20 cellular contexts compared by ENCODE assay signal in the genomic region with DNA sequence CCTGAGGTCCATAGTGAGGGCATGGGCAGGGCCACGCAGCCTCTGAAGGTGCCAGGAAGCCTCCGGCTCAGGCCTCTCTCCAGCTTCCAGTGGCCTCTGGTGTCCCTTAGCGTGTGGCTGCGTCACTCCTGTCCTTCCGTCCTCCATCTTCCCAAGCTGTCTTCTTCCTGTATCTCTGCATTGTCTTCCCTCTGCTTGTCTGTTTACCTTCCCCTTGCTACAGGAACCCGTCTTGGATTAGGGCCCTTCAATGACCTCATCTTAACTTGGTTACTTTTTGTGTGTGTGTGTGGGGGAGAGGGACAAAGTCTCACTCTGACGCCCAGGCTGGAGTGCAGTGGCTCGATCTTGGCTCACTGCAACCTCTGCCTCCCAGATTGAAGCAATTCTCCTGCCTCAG. TPM values are rescaled to one million over a fixed set of nuclear protein-coding genes. Genes with fewer than 3 reads are reported as not detected.
DNase-seq lines count a peak whose midpoint lies in the region; ATAC-seq and TF ChIP-seq lines count a peak whose summit lies in the region.
"Had no signal": no experiment of that assay in that cellular context is flagged by ENCODE, and none has a peak within 500 bp of the region (broad histone marks: within the 10 kb centered on the region; RNA-seq: fewer than 3 reads in every experiment).

No MANE protein-coding gene starts in this region.

- no peak overlapping the region for H3K4me3 Mint-ChIP-seq in nephron
- H3K4me3 Mint-ChIP-seq in stimulated activated naive B cell treated with anti-CD40 and anti-IgM and Interleukin-4, amounts not matched to agents 10 μg/mL and 1 μg/mL and 100 μg/mL, for 72 hours: no peak overlapping the region
- H3K4me3 Mint-ChIP-seq: CD4-positive, alpha-beta T cell; IgD-negative memory B cell had no signal

- ATAC-seq in left lobe of liver: peak; percentile 48
- no peak for ATAC-seq in stimulated activated naive B cell treated with anti-CD40 and anti-IgM and Interleukin-4, amounts not matched to agents 10 μg/mL and 1 μg/mL and 100 μg/mL, for 72 hours (replicated peaks)
- ATAC-seq in HG03432 (IDR thresholded peaks at IDR 0.05; ENCODE audit: unreplicated experiment): no peak

- H3K27me3 Mint-ChIP-seq in nephron (ENCODE audit: low read depth): peaks cover 21% of the 10 kb centered on the region
- peaks cover 30 to 46% of the 10 kb centered on the region in 2 donors for H3K27me3 Mint-ChIP-seq in stimulated activated naive B cell treated with anti-CD40 and anti-IgM and Interleukin-4, amounts not matched to agents 10 μg/mL and 1 μg/mL and 100 μg/mL, for 72 hours

- POLR2A ChIA-PET in RWPE1 (lab: Yijun Ruan, JAX; ENCODE audit: low non-redundant PET): interaction anchor here (0.6 kb wide), 1 partner anchor 13 kb away, joined by 3 read pairs; no protein-coding TSS in a partner anchor

- no peaks in the 10 kb centered on the region for H3K4me1 Mint-ChIP-seq in nephron
- peaks cover 0 to 1% of the 10 kb centered on the region in 2 donors for H3K4me1 Mint-ChIP-seq in stimulated activated naive B cell treated with anti-CD40 and anti-IgM and Interleukin-4, amounts not matched to agents 10 μg/mL and 1 μg/mL and 100 μg/mL, for 72 hours

- CTCF ChIA-PET in RWPE1 (lab: Yijun Ruan, JAX): interaction anchor here (7.3 kb wide), 1 partner anchor 224 kb away, joined by 89 read pairs; no protein-coding TSS in a partner anchor

- H3K27ac ChIP-seq in C4-2B: peak overlapping the region; percentile 53
- H3K27ac ChIP-seq in RWPE1: peak overlapping the region; percentile 9
- H3K27ac ChIP-seq: BLaER1, PC-9 had no signal

- H3K36me3 Mint-ChIP-seq in nephron (ENCODE audit: low read depth): peaks cover 9% of the 10 kb centered on the region
- H3K36me3 Mint-ChIP-seq in stimulated activated naive B cell treated with anti-CD40 and anti-IgM and Interleukin-4, amounts not matched to agents 10 μg/mL and 1 μg/mL and 100 μg/mL, for 72 hours: no peaks in the 10 kb centered on the region
- H3K36me3 Mint-ChIP-seq: IgD-negative memory B cell had no signal

- H3K9me3 Mint-ChIP-seq in nephron: no peaks in the 10 kb centered on the region
- no peaks in the 10 kb centered on the region for H3K9me3 Mint-ChIP-seq in stimulated activated naive B cell treated with anti-CD40 and anti-IgM and Interleukin-4, amounts not matched to agents 10 μg/mL and 1 μg/mL and 100 μg/mL, for 72 hours
- H3K9me3 Mint-ChIP-seq: CD4-positive, alpha-beta T cell had no signal

- DNase-seq in RWPE1 (ENCODE audit: low spot score): no peak
- DNase-seq in left lobe of liver (ENCODE audit: low spot score): no peak
- no peak for DNase-seq in stimulated activated naive B cell treated with anti-CD40 and anti-IgM and Interleukin-4, amounts not matched to agents 10 μg/mL and 1 μg/mL and 100 μg/mL, for 72 hours
- DNase-seq in NCI-H1048 (lab: John Stamatoyannopoulos, UW): no peak
- DNase-seq: CD4-positive, alpha-beta T cell; DMS53; NCI-H1105; NCI-H146; NCI-H1930; NCI-H2107; NCI-H524; NCI-H774; PC-9; Right ventricle myocardium superior had no signal

- H3K27ac Mint-ChIP-seq in nephron: peak overlapping the region; percentile 22 to 68 (median 62)
- H3K27ac Mint-ChIP-seq in stimulated activated naive B cell treated with anti-CD40 and anti-IgM and Interleukin-4, amounts not matched to agents 10 μg/mL and 1 μg/mL and 100 μg/mL, for 72 hours: no peak overlapping the region
- H3K27ac Mint-ChIP-seq: CD4-positive, alpha-beta T cell; IgD-negative memory B cell had no signal

- TF ChIP-seq CTCF in C4-2B (conservative IDR thresholded peaks at IDR 0.05) (no peak), RWPE1 (conservative IDR thresholded peaks at IDR 0.05; ENCODE audit: low read depth) (no peak), nephron (IDR thresholded peaks at IDR 0.05; ENCODE audit: unreplicated experiment in 3 of 3) (no peak)

RNA-seq across cellular contexts. Expression of a gene that starts 14.4 kb away (rescaled TPM):
- 1,233 TPM for total RNA-seq in left lobe of liver
- total RNA-seq: A172; CD4-positive, alpha-beta T cell had no signal
